Comparison of ENCODE assay signal across 1 cellular context in genomic region chr20:10565191-10565921, GRCh38.
TF ChIP-seq lines count a peak whose summit lies in the region.

No MANE protein-coding gene starts in this region.

TF ChIP-seq in HepG2, 621 proteins besides CTCF, POLR2A, EP300 and RAD21 (continued from another document and continues in another):
- TF ChIP-seq ZFP91 (CRISPR knock-in tag; IDR thresholded peaks at IDR 0.05; ENCODE audit: borderline replicate concordance) (no peak), ZNF75D (CRISPR knock-in tag; IDR thresholded peaks at IDR 0.05; ENCODE audit: borderline replicate concordance) (no peak), CSRNP1 (CRISPR knock-in tag; IDR thresholded peaks at IDR 0.05) (0 out of 2 replicates have a peak, but pooled peaks have one; percentile 67), HNRNPLL (IDR thresholded peaks at IDR 0.05; ENCODE audit: low read depth, low read length, poor library complexity, severe bottlenecking) (no peak), MAZ (IDR thresholded peaks at IDR 0.05; ENCODE audit: borderline replicate concordance, low read depth, low read length) (no peak), MAZ (CRISPR knock-in tag; IDR thresholded peaks at IDR 0.05; ENCODE audit: low read depth) (0 out of 2 replicates have a peak, but pooled peaks have one; percentile 40), CEBPB (IDR thresholded peaks at IDR 0.05; ENCODE audit: borderline replicate concordance, low read depth, low read length) (peak; percentile 100), ZFX (CRISPR knock-in tag; IDR thresholded peaks at IDR 0.05; ENCODE audit: low read depth) (0 out of 2 replicates have a peak, but pooled peaks have one; percentile 20), ZBTB7A (CRISPR knock-in tag; IDR thresholded peaks at IDR 0.05) (no peak), NFE2 (CRISPR knock-in tag; IDR thresholded peaks at IDR 0.05) (peak; percentile 25; the same call in 1 of the 2 replicates), RERE (CRISPR knock-in tag; IDR thresholded peaks at IDR 0.05; ENCODE audit: low read depth) (peak; percentile 78), BCL6 (CRISPR knock-in tag; IDR thresholded peaks at IDR 0.05) (peak; percentile 94), TCF7L2 (IDR thresholded peaks at IDR 0.05; ENCODE audit: low read depth, low read length) (peak; percentile 79; the same call in 1 of the 2 replicates), SP2 (CRISPR knock-in tag; IDR thresholded peaks at IDR 0.05) (no peak), CC2D1A (CRISPR knock-in tag; IDR thresholded peaks at IDR 0.05) (no peak), ZNF20 (CRISPR knock-in tag; IDR thresholded peaks at IDR 0.05) (no peak), SMAD9 (CRISPR knock-in tag; IDR thresholded peaks at IDR 0.05) (no peak), ZNF547 (CRISPR knock-in tag; IDR thresholded peaks at IDR 0.05) (peak; percentile 36; the same call in 1 of the 2 replicates), ZFAT (CRISPR knock-in tag; conservative IDR thresholded peaks at IDR 0.05) (no peak), ZFP1 (CRISPR knock-in tag; IDR thresholded peaks at IDR 0.05) (peak; percentile 97; the same call in 1 of the 2 replicates), ZNF136 (CRISPR knock-in tag; IDR thresholded peaks at IDR 0.05; ENCODE audit: low read depth) (peak; percentile 84; the same call in 1 of the 2 replicates), TGIF2 (CRISPR knock-in tag; IDR thresholded peaks at IDR 0.05) (no peak; the same call in 1 of the 2 replicates), STAT5B (CRISPR knock-in tag; IDR thresholded peaks at IDR 0.05) (peak; percentile 84; the same call in 1 of the 2 replicates), BORCS8-MEF2B (CRISPR knock-in tag; IDR thresholded peaks at IDR 0.05) (0 out of 2 replicates have a peak, but pooled peaks have one; percentile 19), ZNF468 (CRISPR knock-in tag; IDR thresholded peaks at IDR 0.05) (no peak), SNRNP70 (IDR thresholded peaks at IDR 0.05; ENCODE audit: low read depth, low read length) (no peak), SOX5 (CRISPR knock-in tag; IDR thresholded peaks at IDR 0.05; ENCODE audit: borderline replicate concordance) (peak; percentile 96), KLF16 (CRISPR knock-in tag; IDR thresholded peaks at IDR 0.05) (peak in 1 of 2 experiments; percentile 83; a peak in 2 of 4 replicates), SRF (IDR thresholded peaks at IDR 0.05; ENCODE audit: low read depth, low read length) (0 out of 2 replicates have a peak, but pooled peaks have one; percentile 25), ERF (CRISPR knock-in tag; IDR thresholded peaks at IDR 0.05) (peak; percentile 94), ZNF337 (CRISPR knock-in tag; IDR thresholded peaks at IDR 0.05; ENCODE audit: borderline replicate concordance, low read depth) (no peak), ZNF484 (CRISPR knock-in tag; IDR thresholded peaks at IDR 0.05; ENCODE audit: borderline replicate concordance, low read depth) (no peak), CERS6 (CRISPR knock-in tag; IDR thresholded peaks at IDR 0.05) (no peak), MEF2D (CRISPR knock-in tag; IDR thresholded peaks at IDR 0.05) (peak; percentile 85), PITX1 (CRISPR knock-in tag; IDR thresholded peaks at IDR 0.05) (peak; percentile 90), MAFF (IDR thresholded peaks at IDR 0.05; ENCODE audit: low read depth, low read length) (peak; percentile 35; the same call in 1 of the 2 replicates), GATA4 (IDR thresholded peaks at IDR 0.05; ENCODE audit: borderline replicate concordance, low read depth) (peak; percentile 96), ATF7 (IDR thresholded peaks at IDR 0.05) (peak; percentile 75), ATF7 (CRISPR knock-in tag; IDR thresholded peaks at IDR 0.05) (peak; percentile 82; the same call in 1 of the 2 replicates), CBFB (CRISPR knock-in tag; IDR thresholded peaks at IDR 0.05) (peak; percentile 56; the same call in 1 of the 2 replicates), ZNF510 (CRISPR knock-in tag; IDR thresholded peaks at IDR 0.05; ENCODE audit: low read depth) (0 out of 2 replicates have a peak, but pooled peaks have one; percentile 39), NCOA5 (CRISPR knock-in tag; IDR thresholded peaks at IDR 0.05) (no peak), ZNF788 (CRISPR knock-in tag; IDR thresholded peaks at IDR 0.05; ENCODE audit: borderline replicate concordance) (no peak; the same call in 1 of the 2 replicates), MED8 (CRISPR knock-in tag; IDR thresholded peaks at IDR 0.05; ENCODE audit: insufficient replicate concordance) (peak; percentile 57), KLF12 (CRISPR knock-in tag; IDR thresholded peaks at IDR 0.05; ENCODE audit: borderline replicate concordance) (no peak), GATAD2A (CRISPR knock-in tag; IDR thresholded peaks at IDR 0.05) (peak; percentile 100), EHMT2 (IDR thresholded peaks at IDR 0.05; ENCODE audit: borderline replicate concordance, low read depth, low read length) (peak; percentile 89), ZNF724P (CRISPR knock-in tag; IDR thresholded peaks at IDR 0.05; ENCODE audit: borderline replicate concordance) (peak; percentile 74; the same call in 1 of the 2 replicates), SKI (IDR thresholded peaks at IDR 0.05; ENCODE audit: partially characterized antibody) (peak; percentile 70)
- TF ChIP-seq, protein P1, sequence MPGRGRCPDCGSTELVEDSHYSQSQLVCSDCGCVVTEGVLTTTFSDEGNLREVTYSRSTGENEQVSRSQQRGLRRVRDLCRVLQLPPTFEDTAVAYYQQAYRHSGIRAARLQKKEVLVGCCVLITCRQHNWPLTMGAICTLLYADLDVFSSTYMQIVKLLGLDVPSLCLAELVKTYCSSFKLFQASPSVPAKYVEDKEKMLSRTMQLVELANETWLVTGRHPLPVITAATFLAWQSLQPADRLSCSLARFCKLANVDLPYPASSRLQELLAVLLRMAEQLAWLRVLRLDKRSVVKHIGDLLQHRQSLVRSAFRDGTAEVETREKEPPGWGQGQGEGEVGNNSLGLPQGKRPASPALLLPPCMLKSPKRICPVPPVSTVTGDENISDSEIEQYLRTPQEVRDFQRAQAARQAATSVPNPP (CRISPR knock-in tag; IDR thresholded peaks at IDR 0.05) = no peak
- TF ChIP-seq, protein P2, sequence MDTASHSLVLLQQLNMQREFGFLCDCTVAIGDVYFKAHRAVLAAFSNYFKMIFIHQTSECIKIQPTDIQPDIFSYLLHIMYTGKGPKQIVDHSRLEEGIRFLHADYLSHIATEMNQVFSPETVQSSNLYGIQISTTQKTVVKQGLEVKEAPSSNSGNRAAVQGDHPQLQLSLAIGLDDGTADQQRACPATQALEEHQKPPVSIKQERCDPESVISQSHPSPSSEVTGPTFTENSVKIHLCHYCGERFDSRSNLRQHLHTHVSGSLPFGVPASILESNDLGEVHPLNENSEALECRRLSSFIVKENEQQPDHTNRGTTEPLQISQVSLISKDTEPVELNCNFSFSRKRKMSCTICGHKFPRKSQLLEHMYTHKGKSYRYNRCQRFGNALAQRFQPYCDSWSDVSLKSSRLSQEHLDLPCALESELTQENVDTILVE (CRISPR knock-in tag; IDR thresholded peaks at IDR 0.05) = peak; percentile 75; the same call in 1 of the 2 replicates
- TF ChIP-seq, protein P3, sequence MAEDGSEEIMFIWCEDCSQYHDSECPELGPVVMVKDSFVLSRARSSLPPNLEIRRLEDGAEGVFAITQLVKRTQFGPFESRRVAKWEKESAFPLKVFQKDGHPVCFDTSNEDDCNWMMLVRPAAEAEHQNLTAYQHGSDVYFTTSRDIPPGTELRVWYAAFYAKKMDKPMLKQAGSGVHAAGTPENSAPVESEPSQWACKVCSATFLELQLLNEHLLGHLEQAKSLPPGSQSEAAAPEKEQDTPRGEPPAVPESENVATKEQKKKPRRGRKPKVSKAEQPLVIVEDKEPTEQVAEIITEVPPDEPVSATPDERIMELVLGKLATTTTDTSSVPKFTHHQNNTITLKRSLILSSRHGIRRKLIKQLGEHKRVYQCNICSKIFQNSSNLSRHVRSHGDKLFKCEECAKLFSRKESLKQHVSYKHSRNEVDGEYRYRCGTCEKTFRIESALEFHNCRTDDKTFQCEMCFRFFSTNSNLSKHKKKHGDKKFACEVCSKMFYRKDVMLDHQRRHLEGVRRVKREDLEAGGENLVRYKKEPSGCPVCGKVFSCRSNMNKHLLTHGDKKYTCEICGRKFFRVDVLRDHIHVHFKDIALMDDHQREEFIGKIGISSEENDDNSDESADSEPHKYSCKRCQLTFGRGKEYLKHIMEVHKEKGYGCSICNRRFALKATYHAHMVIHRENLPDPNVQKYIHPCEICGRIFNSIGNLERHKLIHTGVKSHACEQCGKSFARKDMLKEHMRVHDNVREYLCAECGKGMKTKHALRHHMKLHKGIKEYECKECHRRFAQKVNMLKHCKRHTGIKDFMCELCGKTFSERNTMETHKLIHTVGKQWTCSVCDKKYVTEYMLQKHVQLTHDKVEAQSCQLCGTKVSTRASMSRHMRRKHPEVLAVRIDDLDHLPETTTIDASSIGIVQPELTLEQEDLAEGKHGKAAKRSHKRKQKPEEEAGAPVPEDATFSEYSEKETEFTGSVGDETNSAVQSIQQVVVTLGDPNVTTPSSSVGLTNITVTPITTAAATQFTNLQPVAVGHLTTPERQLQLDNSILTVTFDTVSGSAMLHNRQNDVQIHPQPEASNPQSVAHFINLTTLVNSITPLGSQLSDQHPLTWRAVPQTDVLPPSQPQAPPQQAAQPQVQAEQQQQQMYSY (CRISPR knock-in tag; IDR thresholded peaks at IDR 0.05) = peak; percentile 49; the same call in 1 of the 2 replicates
- TF ChIP-seq, protein P4, sequence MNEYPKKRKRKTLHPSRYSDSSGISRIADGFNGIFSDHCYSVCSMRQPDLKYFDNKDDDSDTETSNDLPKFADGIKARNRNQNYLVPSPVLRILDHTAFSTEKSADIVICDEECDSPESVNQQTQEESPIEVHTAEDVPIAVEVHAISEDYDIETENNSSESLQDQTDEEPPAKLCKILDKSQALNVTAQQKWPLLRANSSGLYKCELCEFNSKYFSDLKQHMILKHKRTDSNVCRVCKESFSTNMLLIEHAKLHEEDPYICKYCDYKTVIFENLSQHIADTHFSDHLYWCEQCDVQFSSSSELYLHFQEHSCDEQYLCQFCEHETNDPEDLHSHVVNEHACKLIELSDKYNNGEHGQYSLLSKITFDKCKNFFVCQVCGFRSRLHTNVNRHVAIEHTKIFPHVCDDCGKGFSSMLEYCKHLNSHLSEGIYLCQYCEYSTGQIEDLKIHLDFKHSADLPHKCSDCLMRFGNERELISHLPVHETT (CRISPR knock-in tag; conservative IDR thresholded peaks at IDR 0.05) = peak; percentile 86; the same call in 1 of the 2 replicates
